Comparison of ENCODE assay signal across 23 cellular contexts in the genomic region with DNA sequence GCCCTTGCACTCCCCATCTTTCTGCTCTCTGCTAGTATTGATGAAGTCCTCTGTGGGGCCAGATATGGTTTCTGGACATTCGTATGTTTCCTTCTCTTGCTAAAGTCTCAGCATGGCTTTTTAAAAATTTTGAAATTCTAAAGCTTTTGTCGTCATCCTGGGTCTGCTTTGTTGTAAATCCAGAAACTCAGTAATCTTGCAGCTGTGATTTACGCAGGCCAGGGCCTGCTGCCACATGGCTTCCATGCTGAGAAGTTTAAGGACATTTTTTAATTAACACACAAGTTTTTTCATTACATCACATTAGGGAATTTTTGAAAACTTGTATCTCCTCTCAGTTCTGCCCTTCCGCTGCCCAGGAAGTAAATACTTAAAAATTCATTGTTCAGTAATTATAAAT.
DNase-seq lines count a peak whose midpoint lies in the region; ATAC-seq and TF ChIP-seq lines count a peak whose summit lies in the region.
"Had no signal": no experiment of that assay in that cellular context is flagged by ENCODE, and none has a peak within 500 bp of the region (broad histone marks: within the 10 kb centered on the region; RNA-seq: fewer than 3 reads in every experiment).

No MANE protein-coding gene starts in this region.

- H3K27ac Mint-ChIP-seq in neural progenitor cell, result no peak overlapping the region

- no peaks in the 10 kb centered on the region for H4K20me1 ChIP-seq in neural progenitor cell (ENCODE audit: low read depth)

- H3K9ac ChIP-seq in neural progenitor cell, result no peak overlapping the region

- H3K4me2 ChIP-seq in neural progenitor cell, result no peak overlapping the region
- H3K4me2 ChIP-seq: PC-9 had no signal

- no peaks in the 10 kb centered on the region for H3K36me3 ChIP-seq in neural progenitor cell
- H3K36me3 ChIP-seq: MG63 had no signal

- no peaks in the 10 kb centered on the region for H3K9me3 Mint-ChIP-seq in neural progenitor cell

- H3K79me2 ChIP-seq in neural progenitor cell (ENCODE audit: low read depth), result no peaks in the 10 kb centered on the region

- no peak overlapping the region for H3K27ac ChIP-seq in neural progenitor cell
- H3K27ac ChIP-seq: PC-9, RWPE1, SK-N-MC had no signal

- no peak overlapping the region for H3K4me3 Mint-ChIP-seq in neural progenitor cell

- ATAC-seq in left ventricle myocardium superior (no peak), GM18907 (IDR thresholded peaks at IDR 0.05; ENCODE audit: unreplicated experiment) (no peak)
- ATAC-seq: HCT116 had no signal

- no peaks in the 10 kb centered on the region for H3K36me3 Mint-ChIP-seq in neural progenitor cell

- TF ChIP-seq CTCF in AG10803 (conservative IDR thresholded peaks at IDR 0.05; ENCODE audit: low read length), result no peak
- TF ChIP-seq CTCF in neural progenitor cell (IDR thresholded peaks at IDR 0.05), result no peak

- H3K27me3 ChIP-seq in neural progenitor cell, result no peaks in the 10 kb centered on the region
- H3K27me3 ChIP-seq: MG63 had no signal

- H3K4me3 ChIP-seq in AG10803 (ENCODE audit: low read length) (no peak overlapping the region), neural progenitor cell (no peak overlapping the region)
- H3K4me3 ChIP-seq: MG63, PC-9, SK-N-MC had no signal

- H3K4me1 Mint-ChIP-seq in neural progenitor cell, result no peaks in the 10 kb centered on the region

- H3K9me3 ChIP-seq in neural progenitor cell (ENCODE audit: low read depth), result no peaks in the 10 kb centered on the region
- H3K9me3 ChIP-seq: MG63 had no signal

- H3F3A ChIP-seq in neural progenitor cell (ENCODE audit: low read depth), result no peaks in the 10 kb centered on the region

- peaks cover 3% of the 10 kb centered on the region for H3K27me3 Mint-ChIP-seq in neural progenitor cell (ENCODE audit: insufficient read depth, low read depth)

- no peaks in the 10 kb centered on the region for H3K4me1 ChIP-seq in neural progenitor cell

- intact Hi-C loops in left ventricle myocardium superior (cut with micrococcal nuclease), result no loop called here

- peak; percentile 57 for DNase-seq in AG10803 (ENCODE audit: low read depth)
- DNase-seq in amniotic epithelial cell (ENCODE audit: low read depth), result peak; percentile 56
- peak; percentile 74 for DNase-seq in left ventricle myocardium superior
- no peak for DNase-seq in neural progenitor cell (ENCODE audit: low spot score)
- no peak for DNase-seq in NOMO-1 treated with dmso at 0.1 percent for 144 hours (lab: John Stamatoyannopoulos, UW; ENCODE audit: unreplicated experiment)
- DNase-seq in COLO668 (lab: John Stamatoyannopoulos, UW; ENCODE audit: unreplicated experiment), result no peak
- DNase-seq: DMS153; DND-41; IMR-90; KG1; MG63; NCI-H1694; NCI-H2029 treated with DMSO at 0.1 percent for 48 hours; NCI-H446 treated with DMSO at 0.1 percent for 48 hours; NCI-H526; NCI-H82; NK-92 treated with Interleukin-12 subunit alpha and Interleukin-12 subunit beta, amount 100 ng/mL, for 24 hours; PC-9; SIG-M5 had no signal

- peak overlapping the region; percentile 15 for H2AFZ ChIP-seq in neural progenitor cell (replicated peaks)
- H2AFZ ChIP-seq: PC-9 had no signal

Comparison
In these comparisons a context has a peak if more than half of its experiments do, and no peak if none do; other contexts are left out.
1. DNase-seq: peak in AG10803 (single experiment), amniotic epithelial cell (single experiment) and left ventricle myocardium superior (single experiment); none in neural progenitor cell (single experiment), NOMO-1 treated with dmso at 0.1 percent for 144 hours (single experiment) and COLO668 (single experiment).